ENCODE assay signal across 9 cellular contexts in genomic region chr2:127065299-127065931, GRCh38. TPM values are rescaled to one million over a fixed set of nuclear protein-coding genes. Genes with fewer than 3 reads are reported as not detected.
DNase-seq lines count a peak whose midpoint lies in the region; ATAC-seq and TF ChIP-seq lines count a peak whose summit lies in the region.
"Had no signal": no experiment of that assay in that cellular context is flagged by ENCODE, and none has a peak within 500 bp of the region (broad histone marks: within the 10 kb centered on the region; RNA-seq: fewer than 3 reads in every experiment).

No MANE protein-coding gene starts in this region.

- no peaks in the 10 kb centered on the region for H3K9me3 Mint-ChIP-seq in activated CD4-positive, alpha-beta memory T cell treated with anti-CD3 and anti-CD28 coated beads, Interleukin-2, amount 10 ng/mL, durations not matched to agents 7 days and 5 days
- no peaks in the 10 kb centered on the region for H3K9me3 Mint-ChIP-seq in immature natural killer cell

- no peak for TF ChIP-seq EP300 in stomach (IDR thresholded peaks at IDR 0.05)

- TF ChIP-seq POLR2A in stomach (IDR thresholded peaks at IDR 0.05) = no peak

- intact Hi-C loops in stomach (cut with DNase I; ENCODE audit: low total_unique reads) = no loop called here

- POLR2A ChIA-PET in activated CD4-positive, alpha-beta memory T cell treated with anti-CD3 and anti-CD28 coated beads, Interleukin-2, amount 10 ng/mL, durations not matched to agents 7 days and 5 days (lab: Charles Lee) = interaction anchor here (1.0 to 3.1 kb wide), 4 partner anchors 9 to 20 kb away, joined by 4 to 13 read pairs (median 6); no protein-coding TSS in a partner anchor

- H3K27ac ChIP-seq in stomach = peak overlapping the region; percentile 62 to 82 (median 78)
- H3K27ac ChIP-seq: pancreas had no signal

- TF ChIP-seq CTCF in stomach (IDR thresholded peaks at IDR 0.05) = no peak

- CTCF ChIA-PET in activated CD4-positive, alpha-beta memory T cell treated with anti-CD3 and anti-CD28 coated beads, Interleukin-2, amount 10 ng/mL, durations not matched to agents 7 days and 5 days (lab: Charles Lee) = interaction anchor here (1.9 kb wide), 1 partner anchor 132 kb away, joined by 4 read pairs; no protein-coding TSS in a partner anchor

- WGBS in stomach, 5 donors = 88 to 93% (median 89%) methylated on average over 11 to 13 of the region's 13 CpGs

- H3K4me3 ChIP-seq in stomach = no peak overlapping the region
- H3K4me3 ChIP-seq: pancreas had no signal

- H3K4me3 Mint-ChIP-seq in activated CD4-positive, alpha-beta memory T cell treated with anti-CD3 and anti-CD28 coated beads, Interleukin-2, amount 10 ng/mL, durations not matched to agents 7 days and 5 days = no peak overlapping the region
- no peak overlapping the region for H3K4me3 Mint-ChIP-seq in immature natural killer cell

- H3K9me3 ChIP-seq in stomach = no peaks in the 10 kb centered on the region
- H3K9me3 ChIP-seq: pancreas had no signal

- ATAC-seq in GM21786 (IDR thresholded peaks at IDR 0.05; ENCODE audit: unreplicated experiment) (no peak), GM21825 (IDR thresholded peaks at IDR 0.05; ENCODE audit: unreplicated experiment) (no peak)

- H3K36me3 Mint-ChIP-seq in activated CD4-positive, alpha-beta memory T cell treated with anti-CD3 and anti-CD28 coated beads, Interleukin-2, amount 10 ng/mL, durations not matched to agents 7 days and 5 days (ENCODE audit: low read depth) = peaks cover 58% of the 10 kb centered on the region
- peaks cover 0 to 7% (median 4%) of the 10 kb centered on the region in 3 donors for H3K36me3 Mint-ChIP-seq in immature natural killer cell

- peaks cover 36% of the 10 kb centered on the region for H3K4me1 Mint-ChIP-seq in activated CD4-positive, alpha-beta memory T cell treated with anti-CD3 and anti-CD28 coated beads, Interleukin-2, amount 10 ng/mL, durations not matched to agents 7 days and 5 days
- H3K4me1 Mint-ChIP-seq in immature natural killer cell = peaks cover 30 to 48% of the 10 kb centered on the region in 2 donors

- peaks cover 25 to 55% (median 36%) of the 10 kb centered on the region in 4 donors for H3K4me1 ChIP-seq in stomach
- H3K4me1 ChIP-seq: pancreas had no signal

- peaks cover 33 to 60% (median 54%) of the 10 kb centered on the region in 4 donors for H3K36me3 ChIP-seq in stomach
- H3K36me3 ChIP-seq: pancreas had no signal

- DNase-seq in NCI-H82 (lab: John Stamatoyannopoulos, UW) = peak; percentile 22
- no peak for DNase-seq in NCI-H82 treated with DMSO at 0.1 percent for 48 hours (lab: John Stamatoyannopoulos, UW; ENCODE audit: unreplicated experiment)
- no peak for DNase-seq in activated CD4-positive, alpha-beta memory T cell treated with anti-CD3 and anti-CD28 coated beads, Interleukin-2, amount 10 ng/mL, durations not matched to agents 7 days and 5 days
- DNase-seq in immature natural killer cell = no peak
- DNase-seq in stomach = no peak
- DNase-seq in NCI-H2029 (lab: John Stamatoyannopoulos, UW) = no peak

- H3K27ac Mint-ChIP-seq in activated CD4-positive, alpha-beta memory T cell treated with anti-CD3 and anti-CD28 coated beads, Interleukin-2, amount 10 ng/mL, durations not matched to agents 7 days and 5 days = peak overlapping the region; percentile 54
- H3K27ac Mint-ChIP-seq in immature natural killer cell = peak overlapping the region in 5 of 6 donors; percentile 13 to 77 (median 75)

- no peaks in the 10 kb centered on the region for H3K27me3 ChIP-seq in stomach
- H3K27me3 ChIP-seq: pancreas had no signal

- H3K27me3 Mint-ChIP-seq in activated CD4-positive, alpha-beta memory T cell treated with anti-CD3 and anti-CD28 coated beads, Interleukin-2, amount 10 ng/mL, durations not matched to agents 7 days and 5 days = no peaks in the 10 kb centered on the region
- peaks cover 0 to 7% (median 1%) of the 10 kb centered on the region in 3 donors for H3K27me3 Mint-ChIP-seq in immature natural killer cell (ENCODE audit: low read depth in 3 of 3)

RNA-seq across cellular contexts. Expression of gene BIN1, which starts 41.5 kb away (rescaled TPM):
- total RNA-seq in activated CD4-positive, alpha-beta memory T cell treated with anti-CD3 and anti-CD28 coated beads, Interleukin-2, amount 10 ng/mL, durations not matched to agents 7 days and 5 days = 100 to 1,000 TPM; 130 to 131 TPM
- polyA plus RNA-seq in immature natural killer cell (100 to 1,000 TPM; 110 to 169 (median 167) TPM), stomach (10 to 100 TPM; 47.8 to 49.6 (median 47.8) TPM)
- total RNA-seq in stomach = 100 to 1,000 TPM in 1 of 5 donors, 10 to 100 TPM in 4; 39.1 to 175 (median 45.1) TPM
